Comparison of ENCODE assay signal across 9 cellular contexts in genomic region chr19:10431254-10431942, GRCh38. TPM values are rescaled to one million over a fixed set of nuclear protein-coding genes. Genes with fewer than 3 reads are reported as not detected.
A peak's percentile ranks its signal among the peaks of the same experiment; 100 is the strongest.
DNase-seq lines count a peak whose midpoint lies in the region; ATAC-seq and TF ChIP-seq lines count a peak whose summit lies in the region.
"Had no signal": no experiment of that assay in that cellular context is flagged by ENCODE, and none has a peak within 500 bp of the region (broad histone marks: within the 10 kb centered on the region; RNA-seq: fewer than 3 reads in every experiment).

No MANE protein-coding gene starts in this region.

- ATAC-seq in thoracic aorta (ENCODE audit: insufficient number of reproducible peaks, low FRiP score, low read depth): no peak
- no peak for ATAC-seq in GM21526 (IDR thresholded peaks at IDR 0.05; ENCODE audit: low FRiP score, unreplicated experiment)

- H3K27ac ChIP-seq in BLaER1 (peak overlapping the region; percentile 73), HUES48 (ENCODE audit: low read depth, low read length) (no peak overlapping the region), adrenal gland (peak overlapping the region in 4 of 5 donors; percentile 47 to 88 (median 50)), thoracic aorta (peak overlapping the region in 1 of 2 donors; percentile 23)
- H3K27ac ChIP-seq: HL-60 had no signal

- peaks cover 88% of the 10 kb centered on the region for H4K20me1 ChIP-seq in BLaER1

- H3K4me3 ChIP-seq in BLaER1: peak overlapping the region; percentile 62
- peak overlapping the region; percentile 46; the same call in 1 of the 2 replicates for H3K4me3 ChIP-seq in HUES48 (ENCODE audit: low read depth, low read length)
- peak overlapping the region in 2 of 4 donors; percentile 32 to 94 for H3K4me3 ChIP-seq in adrenal gland
- H3K4me3 ChIP-seq in thoracic aorta: peak overlapping the region; percentile 84

- WGBS in adrenal gland, 4 donors: 16 to 24% (median 18%) methylated on average over 14 to 25 of the region's 25 CpGs

- DNase-seq in adrenal gland (peak in 3 of 7 donors; percentile 31 to 69 (median 55)), left kidney (ENCODE audit: low read depth, low spot score) (peak; percentile 18), thoracic aorta (ENCODE audit: low spot score) (no peak), RKO (ENCODE audit: low spot score) (no peak), NCI-H2171 treated with DMSO at 0.1 percent for 48 hours (lab: John Stamatoyannopoulos, UW) (no peak)

- H3K36me3 ChIP-seq in BLaER1 (no peaks in the 10 kb centered on the region), HUES48 (ENCODE audit: control insufficient read depth, insufficient read depth, low read length) (no peaks in the 10 kb centered on the region), adrenal gland (replicated peaks in 1 of 2) (no peaks in the 10 kb centered on the region), thoracic aorta (no peaks in the 10 kb centered on the region)

- H3K4me1 ChIP-seq in BLaER1 (peaks cover 97% of the 10 kb centered on the region), HUES48 (ENCODE audit: control insufficient read depth, insufficient read depth, low read length) (no peaks in the 10 kb centered on the region), adrenal gland (replicated peaks in 1 of 2) (peaks cover 25 to 28% of the 10 kb centered on the region in 2 donors), thoracic aorta (ENCODE audit: control insufficient read depth in 1 of 2, low read depth in 2 of 2) (peaks cover 10 to 19% of the 10 kb centered on the region in 2 donors)

- H3K9me3 ChIP-seq in BLaER1 (no peaks in the 10 kb centered on the region), HUES48 (ENCODE audit: control insufficient read depth, insufficient read depth, low read length) (no peaks in the 10 kb centered on the region), adrenal gland (replicated peaks in 1 of 3) (no peaks in the 10 kb centered on the region), thoracic aorta (no peaks in the 10 kb centered on the region)

- TF ChIP-seq POLR2A in adrenal gland (IDR thresholded peaks at IDR 0.05): no peak

- intact Hi-C loops in adrenal gland (cut with DNase I): no loop called here

- no peaks in the 10 kb centered on the region for H3K27me3 ChIP-seq in BLaER1
- H3K27me3 ChIP-seq in HUES48 (ENCODE audit: control insufficient read depth, insufficient read depth, low read length): peaks cover 66% of the 10 kb centered on the region
- H3K27me3 ChIP-seq in adrenal gland: no peaks in the 10 kb centered on the region
- H3K27me3 ChIP-seq in thoracic aorta (replicated peaks; ENCODE audit: insufficient read depth): no peaks in the 10 kb centered on the region

- H3K4me2 ChIP-seq in BLaER1: peak overlapping the region; percentile 95

- peak in 1 of 6 experiments; percentile 29 for TF ChIP-seq CTCF in adrenal gland (IDR thresholded peaks at IDR 0.05)
- no peak for TF ChIP-seq CTCF in thoracic aorta (IDR thresholded peaks at IDR 0.05)

- H3K9ac ChIP-seq in BLaER1 (peak overlapping the region; percentile 71), HUES48 (ENCODE audit: low read depth, low read length) (no peak overlapping the region)

RNA-seq across cellular contexts. Expression of gene PDE4A, which starts 11.1 kb away (rescaled TPM):
- total RNA-seq in adrenal gland (10 to 100 TPM in 7 of 8 donors, 1 to 10 TPM in 1; 6.2 to 20.4 (median 13.1) TPM), thoracic aorta (10 to 100 TPM; 24.9 to 25.5 TPM)
- 1 to 10 TPM; 4.4 to 10.0 (median 6.4) TPM for polyA plus RNA-seq in adrenal gland

RNA-seq across cellular contexts. Expression of gene CDC37, which starts 28.1 kb away (rescaled TPM):
- total RNA-seq in adrenal gland: 100 to 1,000 TPM in 3 of 8 donors, 10 to 100 TPM in 5; 72.8 to 137 (median 97.2) TPM
- polyA plus RNA-seq in adrenal gland: 100 to 1,000 TPM; 117 to 518 (median 317) TPM
- 100 to 1,000 TPM; 133 to 166 TPM for total RNA-seq in thoracic aorta

RNA-seq across cellular contexts. Expression of gene TYK2, which starts 51.0 kb away (rescaled TPM):
- 100 to 1,000 TPM in 4 of 8 donors, 10 to 100 TPM in 4; 56.1 to 160 (median 104) TPM for total RNA-seq in adrenal gland
- polyA plus RNA-seq in adrenal gland: 100 to 1,000 TPM in 2 of 3 donors, 10 to 100 TPM in 1; 61.5 to 408 (median 297) TPM
- 10 to 100 TPM; 79.3 to 96.7 TPM for total RNA-seq in thoracic aorta
